8 cellular contexts compared by ENCODE assay signal in genomic region chr14:52551205-52551604, GRCh38. TPM values are rescaled to one million over a fixed set of nuclear protein-coding genes. Genes with fewer than 3 reads are reported as not detected.
A peak's percentile ranks its signal among the peaks of the same experiment; 100 is the strongest.
DNase-seq lines count a peak whose midpoint lies in the region; ATAC-seq and TF ChIP-seq lines count a peak whose summit lies in the region.

No MANE protein-coding gene starts in this region.

- H3K27ac Mint-ChIP-seq in activated CD8-positive, alpha-beta memory T cell treated with anti-CD3 and anti-CD28 coated beads, Interleukin-2, amount 10 ng/mL, durations not matched to agents 7 days and 5 days: peak overlapping the region; percentile 81
- peak overlapping the region; percentile 77 for H3K27ac Mint-ChIP-seq in activated T-helper 2 cell treated with anti-CD3 and anti-CD28 coated beads, Interferon-gamma antibody, Interleukin-2, Interleukin-4, amounts not matched to agents 10 μg/mL and 5 μg/mL and 100 μg/mL, durations not matched to agents 14 hours and 24 hours and 36 hours

- peak overlapping the region; percentile 85 for H3K4me3 Mint-ChIP-seq in activated CD8-positive, alpha-beta memory T cell treated with anti-CD3 and anti-CD28 coated beads, Interleukin-2, amount 10 ng/mL, durations not matched to agents 7 days and 5 days
- peak overlapping the region; percentile 84 for H3K4me3 Mint-ChIP-seq in activated T-helper 2 cell treated with anti-CD3 and anti-CD28 coated beads, Interferon-gamma antibody, Interleukin-2, Interleukin-4, amounts not matched to agents 10 μg/mL and 5 μg/mL and 100 μg/mL, durations not matched to agents 14 hours and 24 hours and 36 hours (ENCODE audit: low read depth)

- H3K36me3 ChIP-seq in kidney epithelial cell (ENCODE audit: control insufficient read depth, insufficient read depth, low read length): no peaks in the 10 kb centered on the region
- H3K36me3 ChIP-seq in thoracic aorta: no peaks in the 10 kb centered on the region

- H3K27me3 ChIP-seq in kidney epithelial cell (ENCODE audit: control insufficient read depth, insufficient read depth, low read length) (no peaks in the 10 kb centered on the region), thoracic aorta (replicated peaks; ENCODE audit: insufficient read depth) (no peaks in the 10 kb centered on the region)

- H3K36me3 Mint-ChIP-seq in activated CD8-positive, alpha-beta memory T cell treated with anti-CD3 and anti-CD28 coated beads, Interleukin-2, amount 10 ng/mL, durations not matched to agents 7 days and 5 days: peaks cover 5% of the 10 kb centered on the region
- H3K36me3 Mint-ChIP-seq in activated T-helper 2 cell treated with anti-CD3 and anti-CD28 coated beads, Interferon-gamma antibody, Interleukin-2, Interleukin-4, amounts not matched to agents 10 μg/mL and 5 μg/mL and 100 μg/mL, durations not matched to agents 14 hours and 24 hours and 36 hours (ENCODE audit: low read depth): no peaks in the 10 kb centered on the region

- no peaks in the 10 kb centered on the region for H3K9me3 Mint-ChIP-seq in activated CD8-positive, alpha-beta memory T cell treated with anti-CD3 and anti-CD28 coated beads, Interleukin-2, amount 10 ng/mL, durations not matched to agents 7 days and 5 days (ENCODE audit: low read depth)
- H3K9me3 Mint-ChIP-seq in activated T-helper 2 cell treated with anti-CD3 and anti-CD28 coated beads, Interferon-gamma antibody, Interleukin-2, Interleukin-4, amounts not matched to agents 10 μg/mL and 5 μg/mL and 100 μg/mL, durations not matched to agents 14 hours and 24 hours and 36 hours: no peaks in the 10 kb centered on the region

- peaks cover 16% of the 10 kb centered on the region for H3K27me3 Mint-ChIP-seq in activated CD8-positive, alpha-beta memory T cell treated with anti-CD3 and anti-CD28 coated beads, Interleukin-2, amount 10 ng/mL, durations not matched to agents 7 days and 5 days
- peaks cover 19% of the 10 kb centered on the region for H3K27me3 Mint-ChIP-seq in activated T-helper 2 cell treated with anti-CD3 and anti-CD28 coated beads, Interferon-gamma antibody, Interleukin-2, Interleukin-4, amounts not matched to agents 10 μg/mL and 5 μg/mL and 100 μg/mL, durations not matched to agents 14 hours and 24 hours and 36 hours (ENCODE audit: low read depth)

- peaks cover 32% of the 10 kb centered on the region for H3K4me1 Mint-ChIP-seq in activated CD8-positive, alpha-beta memory T cell treated with anti-CD3 and anti-CD28 coated beads, Interleukin-2, amount 10 ng/mL, durations not matched to agents 7 days and 5 days
- peaks cover 24% of the 10 kb centered on the region for H3K4me1 Mint-ChIP-seq in activated T-helper 2 cell treated with anti-CD3 and anti-CD28 coated beads, Interferon-gamma antibody, Interleukin-2, Interleukin-4, amounts not matched to agents 10 μg/mL and 5 μg/mL and 100 μg/mL, durations not matched to agents 14 hours and 24 hours and 36 hours (ENCODE audit: low read depth)

- H3K27ac ChIP-seq in thoracic aorta: peak overlapping the region in 1 of 2 donors; percentile 86

- intact Hi-C loops in activated T-helper 2 cell treated with anti-CD3 and anti-CD28 coated beads, Interferon-gamma antibody, Interleukin-2, Interleukin-4, amounts not matched to agents 10 μg/mL and 5 μg/mL and 100 μg/mL, durations not matched to agents 14 hours and 24 hours and 36 hours (cut with micrococcal nuclease): loop anchor here (5.0 to 10.0 kb wide), 6 partner anchors 84 to 241 kb away; partner anchors contain the start of gene GNPNAT1

- peaks cover 7 to 42% of the 10 kb centered on the region in 2 donors for H3K4me1 ChIP-seq in thoracic aorta (ENCODE audit: control insufficient read depth in 1 of 2, low read depth in 2 of 2)

- H3K9me3 ChIP-seq in thoracic aorta: no peaks in the 10 kb centered on the region

- peak overlapping the region; percentile 84 for H3K4me3 ChIP-seq in kidney epithelial cell (ENCODE audit: low read depth, low read length)
- peak overlapping the region; percentile 82 for H3K4me3 ChIP-seq in thoracic aorta

- CTCF ChIA-PET in activated CD8-positive, alpha-beta memory T cell treated with anti-CD3 and anti-CD28 coated beads, Interleukin-2, amount 10 ng/mL, durations not matched to agents 7 days and 5 days (lab: Charles Lee): interaction anchor here (0.6 to 1.8 kb wide), 8 partner anchors 8 to 250 kb away, joined by 3 to 7 read pairs (median 3); no protein-coding TSS in a partner anchor

- TF ChIP-seq CTCF in kidney epithelial cell (IDR thresholded peaks at IDR 0.05; ENCODE audit: insufficient read depth, low read length, poor library complexity, severe bottlenecking): no peak
- TF ChIP-seq CTCF in thoracic aorta (IDR thresholded peaks at IDR 0.05): no peak

- no peak for DNase-seq in activated CD8-positive, alpha-beta memory T cell treated with anti-CD3 and anti-CD28 coated beads, Interleukin-2, amount 10 ng/mL, durations not matched to agents 7 days and 5 days
- no peak for DNase-seq in activated CD8-positive, alpha-beta memory T cell treated with anti-CD3 and anti-CD28 coated beads, Interleukin-2, amount 50 U/mL, for 4 hours
- DNase-seq in activated T-helper 2 cell treated with anti-CD3 and anti-CD28 coated beads, Interferon-gamma antibody, Interleukin-2, Interleukin-4, amounts not matched to agents 10 μg/mL and 5 μg/mL and 100 μg/mL, durations not matched to agents 14 hours and 24 hours and 36 hours (ENCODE audit: low spot score): no peak
- DNase-seq in kidney epithelial cell (ENCODE audit: low read depth) (no peak), thoracic aorta (ENCODE audit: low spot score) (no peak), C1 segment of cervical spinal cord (lab: John Stamatoyannopoulos, UW) (no peak), NK-92 (lab: John Stamatoyannopoulos, UW; ENCODE audit: unreplicated experiment) (no peak)
- DNase-seq in stimulated activated CD4-positive, alpha-beta T cell treated with anti-CD3 and anti-CD28 coated beads, Interleukin-4, amount 100 ng/mL, for 4 hours: no peak

- no peak for ATAC-seq in activated CD8-positive, alpha-beta memory T cell treated with anti-CD3 and anti-CD28 coated beads, Interleukin-2, amount 10 ng/mL, durations not matched to agents 7 days and 5 days
- ATAC-seq in thoracic aorta (ENCODE audit: insufficient number of reproducible peaks, low FRiP score, low read depth): no peak

RNA-seq across cellular contexts. Expression of gene TXNDC16, which starts 1.1 kb away (rescaled TPM):
- 10 to 100 TPM in 1 of 2 experiments, 1 to 10 TPM in 1; 9.1 to 11.5 TPM for total RNA-seq in activated CD8-positive, alpha-beta memory T cell treated with anti-CD3 and anti-CD28 coated beads, Interleukin-2, amount 10 ng/mL, durations not matched to agents 7 days and 5 days
- 4.7 and 5.2 TPM in 2 replicates for total RNA-seq in activated T-helper 2 cell treated with anti-CD3 and anti-CD28 coated beads, Interferon-gamma antibody, Interleukin-2, Interleukin-4, amounts not matched to agents 10 μg/mL and 5 μg/mL and 100 μg/mL, durations not matched to agents 14 hours and 24 hours and 36 hours
- total RNA-seq in kidney epithelial cell (2.1 and 3.2 TPM in 2 replicates), thoracic aorta (10 to 100 TPM in 1 of 2 donors, 1 to 10 TPM in 1; 8.1 to 10.5 TPM)

RNA-seq across cellular contexts. Expression of gene GPR137C, which starts 1.4 kb away (rescaled TPM):
- under 1 TPM; 0.73 to 0.85 TPM for total RNA-seq in activated CD8-positive, alpha-beta memory T cell treated with anti-CD3 and anti-CD28 coated beads, Interleukin-2, amount 10 ng/mL, durations not matched to agents 7 days and 5 days
- 0.07 and 0.27 TPM in 2 replicates for total RNA-seq in activated T-helper 2 cell treated with anti-CD3 and anti-CD28 coated beads, Interferon-gamma antibody, Interleukin-2, Interleukin-4, amounts not matched to agents 10 μg/mL and 5 μg/mL and 100 μg/mL, durations not matched to agents 14 hours and 24 hours and 36 hours
- total RNA-seq in kidney epithelial cell: 0.46 and 1.3 TPM in 2 replicates
- under 1 TPM; 0.14 to 0.99 TPM for total RNA-seq in thoracic aorta
